In the genomic region with DNA sequence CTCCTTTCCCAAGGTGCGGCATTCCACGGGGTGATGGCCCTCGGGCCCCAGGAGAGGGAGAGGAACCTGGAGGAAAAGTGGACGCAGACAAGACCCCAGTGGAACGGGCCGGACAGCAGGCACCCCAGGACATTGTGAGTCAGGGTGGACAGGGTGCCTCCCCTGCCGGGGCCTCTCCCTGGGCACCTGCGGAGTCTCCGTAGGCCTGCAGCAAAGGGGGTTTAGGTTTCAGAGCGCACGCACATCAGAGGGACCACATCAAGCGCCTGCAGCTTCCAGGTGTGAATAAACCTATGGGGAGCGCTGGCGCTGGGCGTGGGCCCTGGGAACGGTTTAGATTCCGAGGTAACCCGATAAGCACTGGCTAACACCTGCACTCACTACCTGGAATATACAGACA, we compare ENCODE assay signal across 27 cellular contexts. TPM values are rescaled to one million over a fixed set of nuclear protein-coding genes. Genes with fewer than 3 reads are reported as not detected.
"Had no signal": no experiment of that assay in that cellular context is flagged by ENCODE, and none has a peak within 500 bp of the region (broad histone marks: within the 10 kb centered on the region; RNA-seq: fewer than 3 reads in every experiment).

No MANE protein-coding gene starts in this region.

- H3K9ac ChIP-seq: parathyroid adenoma had no signal

- H2AFZ ChIP-seq: hepatocyte, parathyroid adenoma had no signal

- ATAC-seq: left lobe of liver; naive thymus-derived CD4-positive, alpha-beta T cell; stimulated activated effector memory CD8-positive, alpha-beta T cell treated with anti-CD3 and anti-CD28 coated beads, Interleukin-12 subunit alpha, Interleukin-12 subunit beta, amount 100 ng/mL, for 72 hours; stimulated activated naive CD8-positive, alpha-beta T cell treated with anti-CD3 and anti-CD28 coated beads, Interleukin-15, Interleukin-2, amounts not matched to agents 100 U/mL and 50 U/mL, for 24 hours had no signal

- DNase-seq: effector CD4-positive, alpha-beta T cell; foreskin melanocyte; head of caudate nucleus; mammary epithelial cell; naive thymus-derived CD4-positive, alpha-beta T cell; occipital lobe; right lobe of liver; stimulated activated CD4-positive, alpha-beta T cell treated with anti-CD3 and anti-CD28 coated beads, Interleukin-4, amount 100 ng/mL, for 1 hour; stimulated activated CD8-positive, alpha-beta memory T cell treated with anti-CD3 and anti-CD28 coated beads, Interleukin-4, amount 100 ng/mL, for 48 hours; stimulated activated naive CD8-positive, alpha-beta T cell treated with anti-CD3 and anti-CD28 coated beads, Interleukin-15, Interleukin-2, amounts not matched to agents 100 U/mL and 50 U/mL, for 24 hours; thyroid gland; upper lobe of left lung; uterus had no signal

- H3K9me3 Mint-ChIP-seq: neural crest cell; stimulated activated effector memory CD8-positive, alpha-beta T cell treated with anti-CD3 and anti-CD28 coated beads, Interleukin-12 subunit alpha, Interleukin-12 subunit beta, amount 100 ng/mL, for 72 hours had no signal

- H3K36me3 Mint-ChIP-seq: stimulated activated effector memory CD8-positive, alpha-beta T cell treated with anti-CD3 and anti-CD28 coated beads, Interleukin-12 subunit alpha, Interleukin-12 subunit beta, amount 100 ng/mL, for 72 hours had no signal

- H3K4me1 ChIP-seq: parathyroid adenoma, prostate gland, right lobe of liver, suprapubic skin, thyroid gland, upper lobe of left lung, uterus had no signal

- H3K27me3 ChIP-seq: hepatocyte, right lobe of liver, thyroid gland, uterus had no signal

- H3K4me3 ChIP-seq: coronary artery, hepatocyte, prostate gland, right lobe of liver, suprapubic skin, thyroid gland, upper lobe of left lung, uterus had no signal

- H3K4me3 Mint-ChIP-seq: naive thymus-derived CD4-positive, alpha-beta T cell; neural crest cell; stimulated activated effector memory CD8-positive, alpha-beta T cell treated with anti-CD3 and anti-CD28 coated beads, Interleukin-12 subunit alpha, Interleukin-12 subunit beta, amount 100 ng/mL, for 72 hours had no signal

- H3K4me2 ChIP-seq: hepatocyte had no signal

- H3K36me3 ChIP-seq: prostate gland, right lobe of liver, suprapubic skin, thyroid gland, upper lobe of left lung, uterus had no signal

- H3K9me3 ChIP-seq: prostate gland, right lobe of liver, suprapubic skin, thyroid gland, upper lobe of left lung, uterus had no signal

- H3K79me2 ChIP-seq: hepatocyte, parathyroid adenoma had no signal

- H3K27ac ChIP-seq: coronary artery, hepatocyte, parathyroid adenoma, prostate gland, right lobe of liver, suprapubic skin, thyroid gland, upper lobe of left lung, uterus had no signal

- H3K27ac Mint-ChIP-seq: naive thymus-derived CD4-positive, alpha-beta T cell; stimulated activated effector memory CD8-positive, alpha-beta T cell treated with anti-CD3 and anti-CD28 coated beads, Interleukin-12 subunit alpha, Interleukin-12 subunit beta, amount 100 ng/mL, for 72 hours had no signal

- H3K4me1 Mint-ChIP-seq: neural crest cell; stimulated activated effector memory CD8-positive, alpha-beta T cell treated with anti-CD3 and anti-CD28 coated beads, Interleukin-12 subunit alpha, Interleukin-12 subunit beta, amount 100 ng/mL, for 72 hours had no signal

RNA-seq across cellular contexts. Expression of gene FGF19, which starts 22.7 kb away (rescaled TPM):
- total RNA-seq: dermis microvascular lymphatic vessel endothelial cell; lower leg skin; mesenteric fat pad; mononuclear cell; naive thymus-derived CD4-positive, alpha-beta T cell; occipital lobe; prostate gland; renal cortical epithelial cell; suprapubic skin; thyroid gland had no signal
- polyA plus RNA-seq: esophagus; hepatocyte; naive thymus-derived CD4-positive, alpha-beta T cell had no signal

RNA-seq across cellular contexts. Expression of gene FGF4, which starts 48.7 kb away (rescaled TPM):
- total RNA-seq: dermis microvascular lymphatic vessel endothelial cell; hepatocyte; left lobe of liver; lower leg skin; mammary epithelial cell; mesenteric fat pad; mononuclear cell; naive thymus-derived CD4-positive, alpha-beta T cell; neural crest cell; occipital lobe; renal cortical epithelial cell; right lobe of liver; suprapubic skin; thyroid gland; upper lobe of left lung; uterus had no signal
- polyA plus RNA-seq: esophagus; hepatocyte; mammary epithelial cell; naive thymus-derived CD4-positive, alpha-beta T cell had no signal
